1 cellular context compared by ENCODE assay signal in genomic region chr21:21291883-21292569, GRCh38.
TF ChIP-seq lines count a peak whose summit lies in the region.

No MANE protein-coding gene starts in this region.

TF ChIP-seq in SK-N-SH, 30 proteins besides CTCF, POLR2A, EP300 and RAD21 (continued from another document):
- TF ChIP-seq USF2 (IDR thresholded peaks at IDR 0.05; ENCODE audit: borderline replicate concordance, low read depth, low read length): no peak
- no peak for TF ChIP-seq POLR2AphosphoS5 (IDR thresholded peaks at IDR 0.05; ENCODE audit: low read depth, low read length)
- no peak for TF ChIP-seq NFIC (IDR thresholded peaks at IDR 0.05; ENCODE audit: borderline replicate concordance)
- TF ChIP-seq SIN3A (IDR thresholded peaks at IDR 0.05; ENCODE audit: borderline replicate concordance, low read depth, low read length): no peak
- no peak for TF ChIP-seq NRF1 (IDR thresholded peaks at IDR 0.05; ENCODE audit: low read depth, low read length)
TF ChIP-seq in SK-N-SH: peak in this region for 2.
